In genomic region chr9:35639241-35639640, GRCh38 we compare ENCODE assay signal across 9 cellular contexts. TPM values are rescaled to one million over a fixed set of nuclear protein-coding genes. Genes with fewer than 3 reads are reported as not detected.
DNase-seq lines count a peak whose midpoint lies in the region; ATAC-seq, FAIRE-seq and TF ChIP-seq lines count a peak whose summit lies in the region.
"Not testable (repeated sequence)": the region's sequence is repeated elsewhere in the genome, so short reads cannot be mapped to it uniquely, and the experiment has no call there.
"Had no signal": no experiment of that assay in that cellular context is flagged by ENCODE, and none has a peak within 500 bp of the region (broad histone marks: within the 10 kb centered on the region; RNA-seq: fewer than 3 reads in every experiment).

No MANE protein-coding gene starts in this region.

- TF ChIP-seq POLR2A in GM12878 (IDR thresholded peaks at IDR 0.05; ENCODE audit: low read depth, low read length) = not testable (repeated sequence)

- not testable (repeated sequence) for TF ChIP-seq CTCF in OCI-LY7 (conservative IDR thresholded peaks at IDR 0.05; ENCODE audit: low read length); GM12878 (IDR thresholded peaks at IDR 0.05 in 2 of 3, conservative IDR thresholded peaks at IDR 0.05 in 1 of 3; ENCODE audit: control insufficient read depth in 2 of 3, extremely low read depth in 1 of 3, insufficient read depth in 1 of 3, low read depth in 3 of 3, low read length in 3 of 3)

- SMC1A ChIA-PET in GM12878 (lab: Charles Lee; ENCODE audit: uncharacterized antibody, unreplicated experiment) = not testable (repeated sequence)

- intact Hi-C loops in OCI-LY7 (cut with micrococcal nuclease; ENCODE audit: unreplicated experiment); GM12878 (cut with micrococcal nuclease; ENCODE audit: unreplicated experiment); naive thymus-derived CD4-positive, alpha-beta T cell (cut with micrococcal nuclease): not testable (repeated sequence)

- WGBS in GM12878 (ENCODE audit: insufficient coverage, insufficient replicate concordance, low lambda C conversion rate, missing lambda C conversion rate) = 35% methylated on average over 1 of the region's 1 CpG

- not testable (repeated sequence) for H3K27me3 Mint-ChIP-seq in activated CD4-positive, alpha-beta T cell treated with anti-CD3 and anti-CD28 coated beads, Interleukin-2, amount 10 ng/mL, durations not matched to agents 7 days and 5 days; activated T-helper 17 cell treated with anti-CD3 and anti-CD28 coated beads, Interleukin-2, amount 50 U/mL, for 72 hours; naive thymus-derived CD4-positive, alpha-beta T cell; stimulated activated naive CD8-positive, alpha-beta T cell treated with anti-CD3 and anti-CD28 coated beads, Interleukin-15, amount 100 ng/mL, for 72 hours

- not testable (repeated sequence) for H3K36me3 ChIP-seq in BLaER1 treated with 17β-estradiol and CSF1 and Interleukin-3, amounts not matched to agents 10 nM and 100 nM; GM12878 (ENCODE audit: control insufficient read depth in 2 of 2, insufficient read depth in 2 of 2, low read length in 1 of 2); naive thymus-derived CD4-positive, alpha-beta T cell (ENCODE audit: control insufficient read depth in 2 of 3, insufficient read depth in 3 of 3, low read length in 3 of 3)
- H3K36me3 ChIP-seq in OCI-LY7 (ENCODE audit: insufficient read depth, low read length) = peaks cover 32% of the 10 kb centered on the region

- H3K79me2 ChIP-seq in OCI-LY7 (ENCODE audit: insufficient read depth, low read depth, low read length); GM12878 (ENCODE audit: control insufficient read depth, insufficient read depth, low read length): not testable (repeated sequence)

- in situ Hi-C loops in GM12878 (cut with MboI) = not testable (repeated sequence)

- H3K27ac Mint-ChIP-seq in activated CD4-positive, alpha-beta T cell treated with anti-CD3 and anti-CD28 coated beads, Interleukin-2, amount 10 ng/mL, durations not matched to agents 7 days and 5 days = peak overlapping the region; percentile 87
- H3K27ac Mint-ChIP-seq in activated T-helper 17 cell treated with anti-CD3 and anti-CD28 coated beads, Interleukin-2, amount 50 U/mL, for 72 hours = peak overlapping the region; percentile 65
- peak overlapping the region; percentile 23 to 91 (median 85) for H3K27ac Mint-ChIP-seq in naive thymus-derived CD4-positive, alpha-beta T cell
- peak overlapping the region; percentile 77 to 92 for H3K27ac Mint-ChIP-seq in stimulated activated naive CD8-positive, alpha-beta T cell treated with anti-CD3 and anti-CD28 coated beads, Interleukin-15, amount 100 ng/mL, for 72 hours

- ATAC-seq in activated T-helper 17 cell treated with anti-CD3 and anti-CD28 coated beads, Interleukin-2, amount 50 U/mL, for 72 hours (replicated peaks); GM12878: not testable (repeated sequence)
- ATAC-seq in naive thymus-derived CD4-positive, alpha-beta T cell = peak; percentile 37
- ATAC-seq in stimulated activated naive CD8-positive, alpha-beta T cell treated with anti-CD3 and anti-CD28 coated beads, Interleukin-15, amount 100 ng/mL, for 72 hours = peak; percentile 68

- not testable (repeated sequence) for H3K4me3 ChIP-seq in BLaER1 treated with 17β-estradiol and CSF1 and Interleukin-3, amounts not matched to agents 10 nM and 100 nM; OCI-LY7 (ENCODE audit: low read depth, low read length, poor library complexity, severe bottlenecking); GM12878; naive thymus-derived CD4-positive, alpha-beta T cell (ENCODE audit: low read length)

- peak overlapping the region; percentile 34 to 89 (median 70) for H3K4me2 ChIP-seq in BLaER1 treated with 17β-estradiol and CSF1 and Interleukin-3, amounts not matched to agents 10 nM and 100 nM
- H3K4me2 ChIP-seq in OCI-LY7 (ENCODE audit: low read length) (peak overlapping the region; percentile 58), GM12878 (ENCODE audit: control insufficient read depth, insufficient read depth) (peak overlapping the region; percentile 21; the same call in 1 of the 2 replicates)

- H3K4me3 Mint-ChIP-seq in activated CD4-positive, alpha-beta T cell treated with anti-CD3 and anti-CD28 coated beads, Interleukin-2, amount 10 ng/mL, durations not matched to agents 7 days and 5 days = peak overlapping the region; percentile 41
- H3K4me3 Mint-ChIP-seq in activated T-helper 17 cell treated with anti-CD3 and anti-CD28 coated beads, Interleukin-2, amount 50 U/mL, for 72 hours = peak overlapping the region; percentile 64
- peak overlapping the region in 9 of 10 donors; percentile 13 to 75 (median 63) for H3K4me3 Mint-ChIP-seq in naive thymus-derived CD4-positive, alpha-beta T cell
- peak overlapping the region; percentile 64 to 75 for H3K4me3 Mint-ChIP-seq in stimulated activated naive CD8-positive, alpha-beta T cell treated with anti-CD3 and anti-CD28 coated beads, Interleukin-15, amount 100 ng/mL, for 72 hours

- TF ChIP-seq EP300 in GM12878 (IDR thresholded peaks at IDR 0.05; ENCODE audit: borderline replicate concordance in 1 of 2, control insufficient read depth in 1 of 2, low read depth in 2 of 2, low read length in 2 of 2) = not testable (repeated sequence)

- peak; percentile 40 for DNase-seq in EH (ENCODE audit: low read depth)
- DNase-seq in OCI-LY7 (ENCODE audit: low spot score); activated CD4-positive, alpha-beta T cell treated with anti-CD3 and anti-CD28 coated beads, Interleukin-2, amount 10 ng/mL, durations not matched to agents 7 days and 5 days; GM12878 (ENCODE audit: low read depth, low spot score); naive thymus-derived CD4-positive, alpha-beta T cell; stimulated activated naive CD8-positive, alpha-beta T cell treated with anti-CD3 and anti-CD28 coated beads, Interleukin-15, amount 100 ng/mL, for 72 hours: not testable (repeated sequence)

- H3K9me3 ChIP-seq in BLaER1 treated with 17β-estradiol and CSF1 and Interleukin-3, amounts not matched to agents 10 nM and 100 nM (replicated peaks in 1 of 11) = peaks cover 0 to 22% (median 13%) of the 10 kb centered on the region in 11 experiments; a peak in 16 of 22 replicates
- not testable (repeated sequence) for H3K9me3 ChIP-seq in OCI-LY7 (ENCODE audit: low read length); GM12878 (replicated peaks; ENCODE audit: control insufficient read depth, insufficient read depth, low read length); naive thymus-derived CD4-positive, alpha-beta T cell (ENCODE audit: control insufficient read depth in 2 of 3, low read length in 3 of 3)

- not testable (repeated sequence) for H3K27me3 ChIP-seq in BLaER1 treated with 17β-estradiol and CSF1 and Interleukin-3, amounts not matched to agents 10 nM and 100 nM; GM12878 (replicated peaks in 1 of 2; ENCODE audit: control insufficient read depth in 2 of 2, insufficient read depth in 2 of 2, low read length in 1 of 2); naive thymus-derived CD4-positive, alpha-beta T cell (ENCODE audit: control insufficient read depth in 2 of 2, insufficient read depth in 2 of 2, low read length in 2 of 2)

- not testable (repeated sequence) for BruUV-seq in OCI-LY7 (replicated peaks; lab: Mats Ljungman, UMichigan); GM12878 (replicated peaks; lab: Mats Ljungman, UMichigan)

- TF ChIP-seq RAD21 in GM12878 (IDR thresholded peaks at IDR 0.05; ENCODE audit: insufficient read depth, low read depth, low read length) = not testable (repeated sequence)

- H3K27ac ChIP-seq in BLaER1 treated with 17β-estradiol and CSF1 and Interleukin-3, amounts not matched to agents 10 nM and 100 nM = peak overlapping the region in 10 of 11 experiments; percentile 16 to 88 (median 69); a peak in 18 of 22 replicates
- peak overlapping the region; percentile 72 for H3K27ac ChIP-seq in OCI-LY7 (ENCODE audit: low read depth, low read length, poor library complexity, severe bottlenecking)
- not testable (repeated sequence) for H3K27ac ChIP-seq in GM12878 (ENCODE audit: control insufficient read depth, insufficient read depth)
- H3K27ac ChIP-seq in naive thymus-derived CD4-positive, alpha-beta T cell (ENCODE audit: low read depth, low read length) = peak overlapping the region; percentile 61

- not testable (repeated sequence) for H4K20me1 ChIP-seq in BLaER1 treated with 17β-estradiol and CSF1 and Interleukin-3, amounts not matched to agents 10 nM and 100 nM; OCI-LY7 (ENCODE audit: insufficient read depth, low read length); GM12878 (ENCODE audit: control insufficient read depth, insufficient read depth)

- not testable (repeated sequence) for FAIRE-seq in GM12878 (lab: Jason Lieb, UNC)

- H2AFZ ChIP-seq in OCI-LY7 (ENCODE audit: low read length) = peak overlapping the region; percentile 1; the same call in 1 of the 2 replicates
- H2AFZ ChIP-seq in GM12878 (ENCODE audit: control insufficient read depth, low read depth, low read length) = peak overlapping the region; percentile 24; the same call in 1 of the 2 replicates

- peaks cover 57% of the 10 kb centered on the region for H3K4me1 Mint-ChIP-seq in activated CD4-positive, alpha-beta T cell treated with anti-CD3 and anti-CD28 coated beads, Interleukin-2, amount 10 ng/mL, durations not matched to agents 7 days and 5 days
- peaks cover 20% of the 10 kb centered on the region for H3K4me1 Mint-ChIP-seq in activated T-helper 17 cell treated with anti-CD3 and anti-CD28 coated beads, Interleukin-2, amount 50 U/mL, for 72 hours
- peaks cover 48 to 78% (median 71%) of the 10 kb centered on the region in 7 donors for H3K4me1 Mint-ChIP-seq in naive thymus-derived CD4-positive, alpha-beta T cell
- H3K4me1 Mint-ChIP-seq in stimulated activated naive CD8-positive, alpha-beta T cell treated with anti-CD3 and anti-CD28 coated beads, Interleukin-15, amount 100 ng/mL, for 72 hours = peaks cover 80% of the 10 kb centered on the region

- peaks cover 12% of the 10 kb centered on the region for H3K9me3 Mint-ChIP-seq in activated CD4-positive, alpha-beta T cell treated with anti-CD3 and anti-CD28 coated beads, Interleukin-2, amount 10 ng/mL, durations not matched to agents 7 days and 5 days
- H3K9me3 Mint-ChIP-seq in activated T-helper 17 cell treated with anti-CD3 and anti-CD28 coated beads, Interleukin-2, amount 50 U/mL, for 72 hours; naive thymus-derived CD4-positive, alpha-beta T cell: not testable (repeated sequence)
- H3K9me3 Mint-ChIP-seq in stimulated activated naive CD8-positive, alpha-beta T cell treated with anti-CD3 and anti-CD28 coated beads, Interleukin-15, amount 100 ng/mL, for 72 hours = peaks cover 4 to 13% of the 10 kb centered on the region in 2 donors

- peaks cover 41% of the 10 kb centered on the region for H3K36me3 Mint-ChIP-seq in activated CD4-positive, alpha-beta T cell treated with anti-CD3 and anti-CD28 coated beads, Interleukin-2, amount 10 ng/mL, durations not matched to agents 7 days and 5 days (ENCODE audit: low read depth)
- peaks cover 13% of the 10 kb centered on the region for H3K36me3 Mint-ChIP-seq in activated T-helper 17 cell treated with anti-CD3 and anti-CD28 coated beads, Interleukin-2, amount 50 U/mL, for 72 hours (ENCODE audit: low read depth)
- H3K36me3 Mint-ChIP-seq in naive thymus-derived CD4-positive, alpha-beta T cell = peaks cover 3 to 37% (median 8%) of the 10 kb centered on the region in 5 donors

- H3K4me1 ChIP-seq in BLaER1 treated with 17β-estradiol and CSF1 and Interleukin-3, amounts not matched to agents 10 nM and 100 nM = peaks cover 94 to 100% (median 99%) of the 10 kb centered on the region in 10 experiments
- peaks cover 60% of the 10 kb centered on the region for H3K4me1 ChIP-seq in OCI-LY7 (ENCODE audit: insufficient read depth, low read length, poor library complexity, severe bottlenecking)
- H3K4me1 ChIP-seq in GM12878 (ENCODE audit: control insufficient read depth, insufficient read depth, low read length) = peaks cover 25% of the 10 kb centered on the region
- H3K4me1 ChIP-seq in naive thymus-derived CD4-positive, alpha-beta T cell (ENCODE audit: control insufficient read depth in 2 of 2, insufficient read depth in 2 of 2, low read length in 2 of 2) = peaks cover 20 to 35% of the 10 kb centered on the region in 2 donors

- H3K9me2 ChIP-seq in OCI-LY7 (ENCODE audit: insufficient read depth, low read length) = not testable (repeated sequence)

- RAD21 ChIA-PET in GM12878 (lab: Charles Lee; ENCODE audit: unreplicated experiment) = interaction anchor here (1.0 kb wide), 1 partner anchor 23 kb away, joined by 3 read pairs; no protein-coding TSS in a partner anchor

- CTCF ChIA-PET in OCI-LY7 (lab: Charles Lee; ENCODE audit: unreplicated experiment) = interaction anchor here (2.3 kb wide), 1 partner anchor 9 kb away, joined by 5 read pairs; no protein-coding TSS in a partner anchor
- CTCF ChIA-PET in activated CD4-positive, alpha-beta T cell treated with anti-CD3 and anti-CD28 coated beads, Interleukin-2, amount 10 ng/mL, durations not matched to agents 7 days and 5 days (lab: Charles Lee) = interaction anchor here (0.7 to 2.6 kb wide), 6 partner anchors 9 to 92 kb away, joined by 3 to 9 read pairs (median 4); partner anchors contain the start of gene TLN1
- CTCF ChIA-PET in GM12878 (lab: Yijun Ruan, JAX) = not testable (repeated sequence)
- CTCF ChIA-PET in naive thymus-derived CD4-positive, alpha-beta T cell (lab: Charles Lee) = interaction anchor here (1.4 to 1.6 kb wide), 4 partner anchors 16 to 28 kb away, joined by 3 to 6 read pairs (median 4); no protein-coding TSS in a partner anchor

- POLR2A ChIA-PET in OCI-LY7 (lab: Charles Lee) = interaction anchor here (0.7 to 3.1 kb wide), 7 partner anchors 8 to 247 kb away, joined by 3 to 17 read pairs (median 7); partner anchors contain the start of genes CD72 and SIT1
- POLR2A ChIA-PET in activated CD4-positive, alpha-beta T cell treated with anti-CD3 and anti-CD28 coated beads, Interleukin-2, amount 10 ng/mL, durations not matched to agents 7 days and 5 days (lab: Charles Lee); GM12878 (lab: Charles Lee): not testable (repeated sequence)
- POLR2A ChIA-PET in naive thymus-derived CD4-positive, alpha-beta T cell (lab: Charles Lee) = interaction anchor here (1.0 to 2.5 kb wide), 4 partner anchors 8 to 66 kb away, joined by 3 to 14 read pairs (median 5); partner anchors contain the start of genes CCDC107, RMRP and SIT1

- peak overlapping the region in 5 of 11 experiments; percentile 1 to 53 (median 43); a peak in 7 of 22 replicates for H3K9ac ChIP-seq in BLaER1 treated with 17β-estradiol and CSF1 and Interleukin-3, amounts not matched to agents 10 nM and 100 nM
- not testable (repeated sequence) for H3K9ac ChIP-seq in GM12878 (ENCODE audit: control insufficient read depth, insufficient read depth, low read length)

RNA-seq across cellular contexts. Expression of gene SIT1, which starts 11.5 kb away (rescaled TPM):
- total RNA-seq in OCI-LY7 (2014; rRNA removed; shearing (Covaris generic)) = 176 and 210 TPM in 2 replicates
- total RNA-seq in OCI-LY7 (2022) (93.0 and 121 TPM in 2 replicates), GM12878 (2014; rRNA removed) (115 and 119 TPM in 2 replicates), GM12878 (2014; rRNA removed; fragmentation: Illumina TruSeq; extraction: Trizol) (55.0 and 55.6 TPM in 2 replicates), GM12878 (2021) (83.3 and 84.9 TPM in 2 replicates)
- 100 to 1,000 TPM; 195 to 202 TPM for total RNA-seq in activated CD4-positive, alpha-beta T cell treated with anti-CD3 and anti-CD28 coated beads, Interleukin-2, amount 10 ng/mL, durations not matched to agents 7 days and 5 days
- 100 to 1,000 TPM in 1 of 2 donors, 10 to 100 TPM in 1; 97.0 to 135 TPM for total RNA-seq in activated T-helper 17 cell treated with anti-CD3 and anti-CD28 coated beads, Interleukin-2, amount 50 U/mL, for 72 hours
- total RNA-seq in GM12878 (2013; cell fraction: nucleolus; rRNA removed) = 31.5 and 33.0 TPM in 2 replicates
- 38.2 TPM for polyA plus RNA-seq in GM12878 (2011; ENCODE audit: low read depth)
- polyA plus RNA-seq in GM12878 (2011; rRNA removed) (20.1 and 29.1 TPM in 2 replicates), GM12878 (2014; fragmentation: Illumina TruSeq; extraction: Trizol) (26.3 and 44.9 TPM in 2 replicates), GM12878 (2014; fragmentation: Nextera tagmentation; extraction: Ambion mirVana) (10 to 100 TPM in 1 of 2 experiments, under 1 TPM in 1; 0.97 to 12.1 TPM), GM12878 (2014; rRNA removed) (137 and 147 TPM in 2 replicates), GM12878 (2016; fragmentation: Nextera tagmentation; extraction: Ambion mirVana) (10 to 100 TPM; 63.8 to 77.8 TPM)
- polyA plus RNA-seq in GM12878 (2011; cell fraction: cytosol; rRNA removed) = 42.7 and 45.9 TPM in 2 replicates
- 16.1 and 23.4 TPM in 2 replicates for polyA plus RNA-seq in GM12878 (2011; cell fraction: nucleus; rRNA removed)
- polyA plus RNA-seq in GM12878 (2012) = 88.6 and 91.7 TPM in 2 replicates
- polyA minus RNA-seq in GM12878 (2011; rRNA and poly(A)+ RNA removed) = 5.4 and 16.1 TPM in 2 replicates
- polyA minus RNA-seq in GM12878 (2011; cell fraction: cytosol; rRNA and poly(A)+ RNA removed) = 3.6 and 8.9 TPM in 2 replicates
- 4.1 and 5.0 TPM in 2 replicates for polyA minus RNA-seq in GM12878 (2011; cell fraction: nucleus; rRNA and poly(A)+ RNA removed)
- total RNA-seq in naive thymus-derived CD4-positive, alpha-beta T cell = 100 to 1,000 TPM in 1 of 5 experiments, 10 to 100 TPM in 4; 16.9 to 225 (median 45.6) TPM
- 100 to 1,000 TPM in 1 of 2 donors, 10 to 100 TPM in 1; 97.4 to 162 TPM for polyA plus RNA-seq in naive thymus-derived CD4-positive, alpha-beta T cell
- total RNA-seq: PC-9 had no signal

RNA-seq across cellular contexts. Expression of gene RMRP, which starts 18.6 kb away (rescaled TPM):
- total RNA-seq in OCI-LY7 (2014; rRNA removed; shearing (Covaris generic)) = 21,739 and 26,575 TPM in 2 replicates
- total RNA-seq in OCI-LY7 (2022) (4,033 and 12,624 TPM in 2 replicates), GM12878 (2014; rRNA removed) (34,892 and 42,450 TPM in 2 replicates), GM12878 (2014; rRNA removed; fragmentation: Illumina TruSeq; extraction: Trizol) (6,746 and 12,076 TPM in 2 replicates), GM12878 (2021) (18,533 and 18,901 TPM in 2 replicates)
- over 10,000 TPM in 1 of 2 experiments, 1,000 to 10,000 TPM in 1; 1,959 to 11,185 TPM for total RNA-seq in activated CD4-positive, alpha-beta T cell treated with anti-CD3 and anti-CD28 coated beads, Interleukin-2, amount 10 ng/mL, durations not matched to agents 7 days and 5 days
- over 10,000 TPM in 1 of 2 donors, 1,000 to 10,000 TPM in 1; 5,785 to 10,768 TPM for total RNA-seq in activated T-helper 17 cell treated with anti-CD3 and anti-CD28 coated beads, Interleukin-2, amount 50 U/mL, for 72 hours
- 15,728 and 37,247 TPM in 2 replicates for total RNA-seq in GM12878 (2013; cell fraction: nucleolus; rRNA removed)
- polyA plus RNA-seq in GM12878 (2011; ENCODE audit: low read depth) = not detected
- polyA plus RNA-seq in GM12878 (2011; rRNA removed) (3.8 and 12.0 TPM in 2 replicates), GM12878 (2014; fragmentation: Illumina TruSeq; extraction: Trizol) (not detected in 2 replicates), GM12878 (2014; fragmentation: Nextera tagmentation; extraction: Ambion mirVana) (not detected), GM12878 (2014; rRNA removed) (760 and 1,065 TPM in 2 replicates), GM12878 (2016; fragmentation: Nextera tagmentation; extraction: Ambion mirVana) (10 to 100 TPM in 1 of 2 experiments, not detected in 1; 13.3 TPM)
- polyA plus RNA-seq in GM12878 (2011; cell fraction: cytosol; rRNA removed) = 152 TPM in 1 of 2 replicates, not detected in the other
- polyA plus RNA-seq in GM12878 (2011; cell fraction: nucleus; rRNA removed) = 4,598 and 4,771 TPM in 2 replicates
- polyA plus RNA-seq in GM12878 (2012) = 62.9 TPM in 1 of 2 replicates, not detected in the other
- 9,902 and 51,214 TPM in 2 replicates for polyA minus RNA-seq in GM12878 (2011; rRNA and poly(A)+ RNA removed)
- 10,750 and 21,317 TPM in 2 replicates for polyA minus RNA-seq in GM12878 (2011; cell fraction: cytosol; rRNA and poly(A)+ RNA removed)
- polyA minus RNA-seq in GM12878 (2011; cell fraction: nucleus; rRNA and poly(A)+ RNA removed) = 140,969 and 152,974 TPM in 2 replicates
- total RNA-seq in naive thymus-derived CD4-positive, alpha-beta T cell = over 10,000 TPM in 1 of 5 experiments, 1,000 to 10,000 TPM in 4; 5,750 to 11,273 (median 9,225) TPM
- 10 to 100 TPM in 1 of 2 donors, not detected in 1; 49.2 TPM for polyA plus RNA-seq in naive thymus-derived CD4-positive, alpha-beta T cell

RNA-seq across cellular contexts. Expression of gene CCDC107, which starts 18.9 kb away (rescaled TPM):
- total RNA-seq in OCI-LY7 (2014; rRNA removed; shearing (Covaris generic)) = 16.5 and 20.3 TPM in 2 replicates
- total RNA-seq in OCI-LY7 (2022) = 10.0 and 11.4 TPM in 2 replicates
- 10 to 100 TPM; 30.7 to 30.9 TPM for total RNA-seq in activated CD4-positive, alpha-beta T cell treated with anti-CD3 and anti-CD28 coated beads, Interleukin-2, amount 10 ng/mL, durations not matched to agents 7 days and 5 days
- 10 to 100 TPM; 17.5 to 19.8 TPM for total RNA-seq in activated T-helper 17 cell treated with anti-CD3 and anti-CD28 coated beads, Interleukin-2, amount 50 U/mL, for 72 hours
- 6.3 and 7.0 TPM in 2 replicates for total RNA-seq in GM12878 (2013; cell fraction: nucleolus; rRNA removed)
- total RNA-seq in GM12878 (2014; rRNA removed) = 9.4 and 13.2 TPM in 2 replicates
- 6.2 and 6.3 TPM in 2 replicates for total RNA-seq in GM12878 (2014; rRNA removed; fragmentation: Illumina TruSeq; extraction: Trizol)
- 10.6 and 11.8 TPM in 2 replicates for total RNA-seq in GM12878 (2021)
- polyA plus RNA-seq in GM12878 (2011; ENCODE audit: low read depth) = 4.9 TPM
- polyA plus RNA-seq in GM12878 (2011; rRNA removed) = 8.6 and 10.5 TPM in 2 replicates
- polyA plus RNA-seq in GM12878 (2011; cell fraction: cytosol; rRNA removed) = 8.7 and 13.0 TPM in 2 replicates
- polyA plus RNA-seq in GM12878 (2011; cell fraction: nucleus; rRNA removed) = 9.3 and 11.8 TPM in 2 replicates
- polyA plus RNA-seq in GM12878 (2012) = 11.4 and 12.6 TPM in 2 replicates
- 5.9 and 6.7 TPM in 2 replicates for polyA plus RNA-seq in GM12878 (2014; fragmentation: Illumina TruSeq; extraction: Trizol)
- under 1 TPM; 0.19 to 0.90 TPM for polyA plus RNA-seq in GM12878 (2014; fragmentation: Nextera tagmentation; extraction: Ambion mirVana)
- polyA plus RNA-seq in GM12878 (2014; rRNA removed) = 14.3 and 16.0 TPM in 2 replicates
- polyA plus RNA-seq in GM12878 (2016; fragmentation: Nextera tagmentation; extraction: Ambion mirVana) = 10 to 100 TPM; 15.6 to 18.3 TPM
- polyA minus RNA-seq in GM12878 (2011; rRNA and poly(A)+ RNA removed) = 3.4 and 6.7 TPM in 2 replicates
- 2.3 and 3.1 TPM in 2 replicates for polyA minus RNA-seq in GM12878 (2011; cell fraction: cytosol; rRNA and poly(A)+ RNA removed)
- 2.8 and 4.1 TPM in 2 replicates for polyA minus RNA-seq in GM12878 (2011; cell fraction: nucleus; rRNA and poly(A)+ RNA removed)
- 10 to 100 TPM; 12.0 to 37.4 (median 16.4) TPM for total RNA-seq in naive thymus-derived CD4-positive, alpha-beta T cell
- polyA plus RNA-seq in naive thymus-derived CD4-positive, alpha-beta T cell = 10 to 100 TPM; 49.1 to 65.7 TPM

RNA-seq across cellular contexts. Expression of gene CD72, which starts 21.0 kb away (rescaled TPM):
- 91.4 and 107 TPM in 2 replicates for total RNA-seq in OCI-LY7 (2014; rRNA removed; shearing (Covaris generic))
- total RNA-seq in OCI-LY7 (2022) (63.0 and 67.6 TPM in 2 replicates), GM12878 (2014; rRNA removed) (12.2 and 14.2 TPM in 2 replicates), GM12878 (2014; rRNA removed; fragmentation: Illumina TruSeq; extraction: Trizol) (5.8 and 7.0 TPM in 2 replicates), GM12878 (2021) (8.9 and 9.0 TPM in 2 replicates)
- 1 to 10 TPM; 5.4 to 7.1 TPM for total RNA-seq in activated CD4-positive, alpha-beta T cell treated with anti-CD3 and anti-CD28 coated beads, Interleukin-2, amount 10 ng/mL, durations not matched to agents 7 days and 5 days
- total RNA-seq in activated T-helper 17 cell treated with anti-CD3 and anti-CD28 coated beads, Interleukin-2, amount 50 U/mL, for 72 hours = 10 to 100 TPM in 1 of 2 donors, 1 to 10 TPM in 1; 7.5 to 43.2 TPM
- 13.9 and 16.8 TPM in 2 replicates for total RNA-seq in GM12878 (2013; cell fraction: nucleolus; rRNA removed)
- 12.2 TPM for polyA plus RNA-seq in GM12878 (2011; ENCODE audit: low read depth)
- polyA plus RNA-seq in GM12878 (2011; rRNA removed) (3.0 and 3.1 TPM in 2 replicates), GM12878 (2014; fragmentation: Illumina TruSeq; extraction: Trizol) (6.6 and 8.4 TPM in 2 replicates), GM12878 (2014; fragmentation: Nextera tagmentation; extraction: Ambion mirVana) (1 to 10 TPM; 2.1 to 2.3 TPM), GM12878 (2014; rRNA removed) (8.9 and 12.0 TPM in 2 replicates), GM12878 (2016; fragmentation: Nextera tagmentation; extraction: Ambion mirVana) (1 to 10 TPM; 2.8 to 2.9 TPM)
- polyA plus RNA-seq in GM12878 (2011; cell fraction: cytosol; rRNA removed) = 2.3 and 2.9 TPM in 2 replicates
- polyA plus RNA-seq in GM12878 (2011; cell fraction: nucleus; rRNA removed) = 12.6 and 15.4 TPM in 2 replicates
- polyA plus RNA-seq in GM12878 (2012) = 10.2 and 16.4 TPM in 2 replicates
- polyA minus RNA-seq in GM12878 (2011; rRNA and poly(A)+ RNA removed) = 2.6 and 6.9 TPM in 2 replicates
- 0.80 TPM in 1 of 2 replicates, not detected in the other for polyA minus RNA-seq in GM12878 (2011; cell fraction: cytosol; rRNA and poly(A)+ RNA removed)
- 5.7 and 6.7 TPM in 2 replicates for polyA minus RNA-seq in GM12878 (2011; cell fraction: nucleus; rRNA and poly(A)+ RNA removed)
- total RNA-seq in naive thymus-derived CD4-positive, alpha-beta T cell = 10 to 100 TPM in 1 of 5 experiments, 1 to 10 TPM in 4; 2.7 to 12.1 (median 6.8) TPM
- under 1 TPM; 0.40 to 0.87 TPM for polyA plus RNA-seq in naive thymus-derived CD4-positive, alpha-beta T cell

RNA-seq across cellular contexts. Expression of gene ARHGEF39, which starts 25.8 kb away (rescaled TPM):
- total RNA-seq in OCI-LY7 (2014; rRNA removed; shearing (Covaris generic)) = 22.7 and 30.8 TPM in 2 replicates
- total RNA-seq in OCI-LY7 (2022) = 48.1 and 53.6 TPM in 2 replicates
- 10 to 100 TPM; 11.8 to 13.5 TPM for total RNA-seq in activated CD4-positive, alpha-beta T cell treated with anti-CD3 and anti-CD28 coated beads, Interleukin-2, amount 10 ng/mL, durations not matched to agents 7 days and 5 days
- 10 to 100 TPM in 1 of 2 donors, 1 to 10 TPM in 1; 9.4 to 16.1 TPM for total RNA-seq in activated T-helper 17 cell treated with anti-CD3 and anti-CD28 coated beads, Interleukin-2, amount 50 U/mL, for 72 hours
- 9.9 and 10.8 TPM in 2 replicates for total RNA-seq in GM12878 (2013; cell fraction: nucleolus; rRNA removed)
- 6.6 and 7.6 TPM in 2 replicates for total RNA-seq in GM12878 (2014; rRNA removed)
- 8.0 and 8.2 TPM in 2 replicates for total RNA-seq in GM12878 (2014; rRNA removed; fragmentation: Illumina TruSeq; extraction: Trizol)
- total RNA-seq in GM12878 (2021) = 12.4 and 14.1 TPM in 2 replicates
- 16.4 TPM for polyA plus RNA-seq in GM12878 (2011; ENCODE audit: low read depth)
- 10.8 and 12.3 TPM in 2 replicates for polyA plus RNA-seq in GM12878 (2011; rRNA removed)
- 13.5 and 13.9 TPM in 2 replicates for polyA plus RNA-seq in GM12878 (2011; cell fraction: cytosol; rRNA removed)
- 25.2 and 38.3 TPM in 2 replicates for polyA plus RNA-seq in GM12878 (2011; cell fraction: nucleus; rRNA removed)
- 4.5 and 7.6 TPM in 2 replicates for polyA plus RNA-seq in GM12878 (2012)
- 12.4 and 15.2 TPM in 2 replicates for polyA plus RNA-seq in GM12878 (2014; fragmentation: Illumina TruSeq; extraction: Trizol)
- 1 to 10 TPM; 2.0 to 5.0 TPM for polyA plus RNA-seq in GM12878 (2014; fragmentation: Nextera tagmentation; extraction: Ambion mirVana)
- polyA plus RNA-seq in GM12878 (2014; rRNA removed) = 14.8 TPM in 2 replicates
- polyA plus RNA-seq in GM12878 (2016; fragmentation: Nextera tagmentation; extraction: Ambion mirVana) = 10 to 100 TPM; 25.3 to 28.9 TPM
- polyA minus RNA-seq in GM12878 (2011; rRNA and poly(A)+ RNA removed) = 14.3 and 15.0 TPM in 2 replicates
- 5.8 and 6.3 TPM in 2 replicates for polyA minus RNA-seq in GM12878 (2011; cell fraction: cytosol; rRNA and poly(A)+ RNA removed)
- polyA minus RNA-seq in GM12878 (2011; cell fraction: nucleus; rRNA and poly(A)+ RNA removed) = 27.9 and 30.0 TPM in 2 replicates
- 10 to 100 TPM in 1 of 5 experiments, 1 to 10 TPM in 1, under 1 TPM in 1, not detected in 2; 0.11 to 10.4 (median 1.0) TPM for total RNA-seq in naive thymus-derived CD4-positive, alpha-beta T cell
- polyA plus RNA-seq in naive thymus-derived CD4-positive, alpha-beta T cell = under 1 TPM; 0.12 to 0.44 TPM
